1 cellular context compared by ENCODE assay signal in genomic region chr15:73081321-73081958, GRCh38.
A peak's percentile ranks its signal among the peaks of the same experiment; 100 is the strongest.
TF ChIP-seq lines count a peak whose summit lies in the region.

No MANE protein-coding gene starts in this region.

TF ChIP-seq in GM12878, 131 proteins besides CTCF, POLR2A, EP300 and RAD21:
- TF ChIP-seq ZNF384 (IDR thresholded peaks at IDR 0.05; ENCODE audit: borderline replicate concordance, low read depth, low read length) (peak; percentile 77), SMC3 (IDR thresholded peaks at IDR 0.05; ENCODE audit: borderline replicate concordance, low read length) (peak; percentile 80), ZNF24 (IDR thresholded peaks at IDR 0.05) (no peak)
